Comparison of ENCODE assay signal across 8 cellular contexts in the genomic region with DNA sequence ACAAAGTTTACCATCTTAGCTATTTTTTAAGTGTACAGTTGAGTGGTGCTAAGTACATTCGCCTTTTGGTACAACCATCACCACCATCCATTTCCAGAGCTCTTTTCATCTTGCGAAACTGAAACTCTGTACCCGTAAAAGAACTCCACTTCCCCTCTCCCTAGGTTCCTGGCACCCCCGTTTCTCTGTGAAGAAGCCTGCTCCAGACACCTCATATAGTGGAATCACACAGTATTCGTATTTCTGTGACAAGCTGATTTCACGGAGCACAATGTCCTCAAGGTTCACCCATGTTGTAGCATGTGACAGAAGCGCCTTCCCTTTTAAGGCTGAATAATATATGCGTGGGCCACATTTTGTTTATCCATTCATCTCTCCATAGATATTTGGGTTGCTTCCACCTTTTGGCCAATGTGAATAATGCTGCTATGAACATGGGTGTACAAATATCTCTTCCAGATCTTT. TPM values are rescaled to one million over a fixed set of nuclear protein-coding genes. Genes with fewer than 3 reads are reported as not detected.
DNase-seq lines count a peak whose midpoint lies in the region; ATAC-seq, FAIRE-seq and TF ChIP-seq lines count a peak whose summit lies in the region.

No MANE protein-coding gene starts in this region.

- peak overlapping the region in 1 of 2 experiments; percentile 42; a peak in 2 of 4 replicates for H3K4me2 ChIP-seq in H1 (ENCODE audit: insufficient read depth in 1 of 2, low read depth in 2 of 2, low read length in 2 of 2)

- no peak overlapping the region for H3K14ac ChIP-seq in H1 (ENCODE audit: insufficient read length)

- no peaks in the 10 kb centered on the region for H3K79me1 ChIP-seq in H1 (ENCODE audit: low read depth, low read length)

- H3K9me3 ChIP-seq in H1 (ENCODE audit: insufficient read depth in 2 of 2, low read depth in 1 of 2, low read length in 1 of 2) (no peaks in the 10 kb centered on the region), prostate gland (no peaks in the 10 kb centered on the region)

- no peak overlapping the region for H2AFZ ChIP-seq in H1 (ENCODE audit: low read length)

- H4K91ac ChIP-seq in H1 (replicated peaks; ENCODE audit: insufficient read length, low read length), result peak overlapping the region; percentile 12

- no peak overlapping the region for H3K4ac ChIP-seq in H1 (replicated peaks; ENCODE audit: insufficient read length, low read depth, low read length)

- CTCF ChIA-PET in H1 (lab: Charles Lee; ENCODE audit: partially characterized antibody), result interaction anchor here (0.7 to 2.9 kb wide), 7 partner anchors 9 to 139 kb away, joined by 3 to 10 read pairs (median 4); no protein-coding TSS in a partner anchor

- intact Hi-C loops in prostate gland (cut with DNase I), result loop anchor here (5.0 kb wide), 1 partner anchor 54 kb away; the partner anchor contains the start of gene MAP3K14

- H2BK120ac ChIP-seq in H1 (replicated peaks; ENCODE audit: low read depth, low read length), result no peak overlapping the region

- no peak overlapping the region for H3K23ac ChIP-seq in H1 (ENCODE audit: insufficient read length)

- FAIRE-seq in G401.6 (lab: Jason Lieb, UNC) (peak; percentile 13), H1 (lab: Jason Lieb, UNC) (no peak)

- H3K23me2 ChIP-seq in H1 (ENCODE audit: low read depth, low read length), result no peaks in the 10 kb centered on the region

- no peak overlapping the region for H4K5ac ChIP-seq in H1 (ENCODE audit: insufficient read length, low read depth, low read length)

- H3K4me1 ChIP-seq in H1 (replicated peaks in 1 of 4; ENCODE audit: control insufficient read depth in 3 of 4, insufficient read depth in 4 of 4, low read length in 3 of 4) (peaks cover 8 to 24% (median 12%) of the 10 kb centered on the region in 4 experiments), prostate gland (replicated peaks) (no peaks in the 10 kb centered on the region)

- H2BK15ac ChIP-seq in H1 (ENCODE audit: low read length), result no peak overlapping the region

- no peak for ATAC-seq in HG03520 (IDR thresholded peaks at IDR 0.05; ENCODE audit: unreplicated experiment)

- H3K9ac ChIP-seq in H1 (replicated peaks in 1 of 4; ENCODE audit: extremely low read depth in 1 of 4, low read depth in 3 of 4, low read length in 3 of 4), result no peak overlapping the region; a peak in 1 of 7 replicates

- H3K36me3 ChIP-seq in H1 (ENCODE audit: control insufficient read depth in 2 of 4, insufficient read depth in 4 of 4, low read length in 3 of 4) (no peaks in the 10 kb centered on the region), prostate gland (no peaks in the 10 kb centered on the region)

- peak overlapping the region; percentile 6; the same call in 1 of the 2 replicates for H2BK20ac ChIP-seq in H1 (ENCODE audit: low read length)

- no peaks in the 10 kb centered on the region for H3K79me2 ChIP-seq in H1 (ENCODE audit: control insufficient read depth in 1 of 2, insufficient read depth in 2 of 2, low read length in 2 of 2)

- POLR2A ChIA-PET in H1 (lab: Charles Lee; ENCODE audit: partially characterized antibody), result interaction anchor here (0.6 to 2.0 kb wide), 12 partner anchors 7 to 223 kb away, joined by 3 to 15 read pairs (median 3); partner anchors contain the start of genes HEXIM1 and MAP3K14

- H2BK5ac ChIP-seq in H1 (ENCODE audit: low read depth, low read length), result peak overlapping the region; percentile 93

- H3K18ac ChIP-seq in H1 (ENCODE audit: extremely low read depth, low read length), result 0 out of 2 replicates have a peak overlapping the region, but pooled peaks have one; percentile 38

- no peaks in the 10 kb centered on the region; a peak in 1 of 7 replicates for H3K27me3 ChIP-seq in H1 (replicated peaks in 1 of 4; ENCODE audit: control insufficient read depth in 3 of 4, extremely low read depth in 1 of 4, insufficient read depth in 3 of 4, low read length in 3 of 4)
- no peaks in the 10 kb centered on the region for H3K27me3 ChIP-seq in prostate gland (replicated peaks; ENCODE audit: insufficient read depth)

- TF ChIP-seq POLR2A in H1 (IDR thresholded peaks at IDR 0.05; ENCODE audit: control extremely low read depth in 1 of 2, low read depth in 2 of 2, low read length in 2 of 2) (no peak), prostate gland (IDR thresholded peaks at IDR 0.05) (no peak)

- TF ChIP-seq CTCF in H1 (IDR thresholded peaks at IDR 0.05; ENCODE audit: control extremely low read depth in 1 of 3, insufficient read depth in 1 of 3, low read depth in 1 of 3, low read length in 3 of 3) (no peak), prostate gland (IDR thresholded peaks at IDR 0.05) (no peak)

- DNase-seq in NOMO-1 treated with DMSO at 0.1 percent for 48 hours (lab: John Stamatoyannopoulos, UW; ENCODE audit: unreplicated experiment) (peak; percentile 46), H1 (ENCODE audit: low read depth in 1 of 2, low spot score in 2 of 2) (no peak), prostate gland (ENCODE audit: low spot score) (no peak), NCI-H2107 (lab: John Stamatoyannopoulos, UW) (no peak), amygdala (lab: John Stamatoyannopoulos, UW) (no peak)
- DNase-seq in activated T-cell treated with anti-CD3 and anti-CD28 coated beads, Interleukin-2, amount 50 U/mL, for 1 hour, result no peak

- TF ChIP-seq RAD21 in H1 (IDR thresholded peaks at IDR 0.05 in 1 of 2, conservative IDR thresholded peaks at IDR 0.05 in 1 of 2; ENCODE audit: low read depth in 2 of 2, low read length in 2 of 2), result no peak

- no peak overlapping the region for H3K27ac ChIP-seq in H1 (ENCODE audit: low read depth, low read length)
- peak overlapping the region; percentile 74 to 77 for H3K27ac ChIP-seq in prostate gland

- H2AK5ac ChIP-seq in H1 (ENCODE audit: low read depth, low read length), result peak overlapping the region; percentile 68; the same call in 1 of the 2 replicates

- peak overlapping the region in 1 of 4 experiments; percentile 44; a peak in 1 of 8 replicates for H3K4me3 ChIP-seq in H1 (ENCODE audit: extremely low read depth in 1 of 4, insufficient read depth in 2 of 4, low read depth in 3 of 4, low read length in 4 of 4)
- H3K4me3 ChIP-seq in prostate gland, result peak overlapping the region in 1 of 2 donors; percentile 24

- H2BK12ac ChIP-seq in H1 (ENCODE audit: low read depth, low read length), result peak overlapping the region; percentile 56

- no peak for TF ChIP-seq EP300 in H1 (IDR thresholded peaks at IDR 0.05; ENCODE audit: borderline replicate concordance in 1 of 2, low read depth in 2 of 2, low read length in 2 of 2)

- no peak overlapping the region for H3K56ac ChIP-seq in H1 (replicated peaks; ENCODE audit: insufficient read length, low read depth, low read length)

- 71% methylated on average over 8 of the region's 8 CpGs; no CpG with 5 or more reads in 1 of the 2 experiments for WGBS in H1 (ENCODE audit: extremely low coverage in 1 of 2, insufficient coverage in 1 of 2, insufficient read length in 1 of 2, insufficient replicate concordance in 2 of 2, low coverage in 1 of 2, low lambda C conversion rate in 2 of 2, missing lambda C conversion rate in 1 of 2), 2 experiments
- WGBS in prostate gland, result 58% methylated on average over 8 of the region's 8 CpGs

- H4K8ac ChIP-seq in H1 (ENCODE audit: extremely low read depth, insufficient read depth, low read length), result no peak overlapping the region

- H4K20me1 ChIP-seq in H1 (replicated peaks in 1 of 2; ENCODE audit: control insufficient read depth in 1 of 2, insufficient read depth in 2 of 2, low read length in 2 of 2), result no peaks in the 10 kb centered on the region

TF ChIP-seq in H1, 55 proteins besides CTCF, POLR2A, EP300 and RAD21 (continues in another document):
- no peak for TF ChIP-seq MAX (IDR thresholded peaks at IDR 0.05)
- no peak for TF ChIP-seq CBX5 (IDR thresholded peaks at IDR 0.05; ENCODE audit: low read depth, low read length)
- TF ChIP-seq RFX5 (IDR thresholded peaks at IDR 0.05; ENCODE audit: borderline replicate concordance, low read depth, low read length), result no peak

RNA-seq across cellular contexts. Expression of gene MAP3K14, which starts 54.2 kb away (rescaled TPM):
- total RNA-seq in H1 (2021; fragmentation: NEBNext Ultra II Directional; extraction: Animal tissue kit (Norgen Biotek cat#: 25700)), result 6.1 and 6.7 TPM in 2 replicates
- polyA plus RNA-seq in H1 (2011; rRNA removed), result 5.2 and 6.4 TPM in 2 replicates
- 4.3 TPM for polyA plus RNA-seq in H1 (2011; cell fraction: cytosol; rRNA removed)
- polyA plus RNA-seq in H1 (2011; cell fraction: nucleus; rRNA removed), result 9.5 TPM
- 5.2 to 7.2 TPM (median 7.0 TPM) in 4 replicates for polyA plus RNA-seq in H1 (2012, experiment 1 of 2)
- polyA plus RNA-seq in H1 (2012, experiment 2 of 2), result 6.0 TPM
- polyA plus RNA-seq in H1 (2013, experiment 1 of 2), result 3.5 TPM
- polyA plus RNA-seq in H1 (2013, experiment 2 of 2), result 3.3 TPM
- 3.9 and 4.4 TPM in 2 replicates for polyA minus RNA-seq in H1 (2011; rRNA and poly(A)+ RNA removed)
- 3.0 TPM for polyA minus RNA-seq in H1 (2011; cell fraction: cytosol; rRNA and poly(A)+ RNA removed)
- polyA minus RNA-seq in H1 (2011; cell fraction: nucleus; rRNA and poly(A)+ RNA removed), result 5.4 TPM
- 10 to 100 TPM; 12.5 to 16.1 TPM for total RNA-seq in prostate gland
